ENCODE assay signal across 24 cellular contexts in genomic region chr16:82129881-82130280, GRCh38. TPM values are rescaled to one million over a fixed set of nuclear protein-coding genes. Genes with fewer than 3 reads are reported as not detected.
DNase-seq lines count a peak whose midpoint lies in the region; ATAC-seq, FAIRE-seq and TF ChIP-seq lines count a peak whose summit lies in the region.
"Had no signal": no experiment of that assay in that cellular context is flagged by ENCODE, and none has a peak within 500 bp of the region (broad histone marks: within the 10 kb centered on the region; RNA-seq: fewer than 3 reads in every experiment).

No MANE protein-coding gene starts in this region.

- H3K4me1 ChIP-seq in right lobe of liver = peaks cover 0 to 15% (median 0%) of the 10 kb centered on the region in 4 donors
- 0 out of 2 replicates have a peak, but pooled peaks cover 5% of the 10 kb centered on the region for H3K4me1 ChIP-seq in HepG2 (ENCODE audit: insufficient read depth, low read length)
- peaks cover 37% of the 10 kb centered on the region for H3K4me1 ChIP-seq in Loucy (ENCODE audit: insufficient read depth, low read length, poor library complexity, severe bottlenecking)
- no peaks in the 10 kb centered on the region for H3K4me1 ChIP-seq in colonic mucosa
- H3K4me1 ChIP-seq: BE2C had no signal

- no peak for TF ChIP-seq RAD21 in HepG2 (CRISPR knock-in tag; IDR thresholded peaks at IDR 0.05)

- peak overlapping the region in 1 of 3 donors; percentile 20 for H3K27ac ChIP-seq in right lobe of liver
- H3K27ac ChIP-seq in HepG2 (ENCODE audit: extremely low read length, insufficient read depth, low read length) = no peak overlapping the region
- H3K27ac ChIP-seq in colonic mucosa = no peak overlapping the region
- H3K27ac ChIP-seq: BLaER1 had no signal

- H3K79me2 ChIP-seq in HepG2 (ENCODE audit: insufficient read depth, low read length) = no peaks in the 10 kb centered on the region
- no peaks in the 10 kb centered on the region for H3K79me2 ChIP-seq in Loucy (ENCODE audit: insufficient read depth, low read length)

- CTCF ChIA-PET in HepG2 (lab: Yijun Ruan, JAX; ENCODE audit: low intra/inter-chr PET ratio, low total read pairs) = no interaction called here

- no peak overlapping the region for H3K4me2 ChIP-seq in HepG2 (ENCODE audit: low read depth, low read length)
- peak overlapping the region; percentile 57 for H3K4me2 ChIP-seq in Loucy (ENCODE audit: low read depth, low read length, poor library complexity, severe bottlenecking)
- H3K4me2 ChIP-seq: BLaER1 had no signal

- no peak for TF ChIP-seq CTCF in right lobe of liver (IDR thresholded peaks at IDR 0.05)
- TF ChIP-seq CTCF in HepG2 (CRISPR knock-in tag; IDR thresholded peaks at IDR 0.05) = no peak
- no peak for TF ChIP-seq CTCF in Loucy (conservative IDR thresholded peaks at IDR 0.05; ENCODE audit: low read length)
- TF ChIP-seq CTCF in colonic mucosa (IDR thresholded peaks at IDR 0.05) = no peak

- H3K9ac ChIP-seq in HepG2 (ENCODE audit: insufficient read depth, low read depth, low read length) (no peak overlapping the region), Loucy (ENCODE audit: low read depth, low read length, poor library complexity, severe bottlenecking) (no peak overlapping the region), colonic mucosa (ENCODE audit: low read depth in 2 of 2, low read length in 2 of 2) (no peak overlapping the region)
- H3K9ac ChIP-seq: BLaER1 had no signal

- FAIRE-seq in HepG2 (lab: Jason Lieb, UNC) = no peak
- FAIRE-seq: A204.1, G401.6, GM12891 had no signal

- intact Hi-C loops in right lobe of liver (cut with DNase I) (no loop called here), HepG2 (cut with micrococcal nuclease; ENCODE audit: unreplicated experiment) (no loop called here), colonic mucosa (cut with DNase I) (no loop called here)

- DNase-seq in right lobe of liver (no peak), HepG2 (ENCODE audit: low spot score) (no peak), amniotic epithelial cell (ENCODE audit: low read depth) (peak; percentile 58), left lobe of liver (ENCODE audit: low spot score) (no peak), colonic mucosa (no peak), kidney glomerular epithelial cell (lab: John Stamatoyannopoulos, UW) (no peak)
- DNase-seq: 8988T; ACHN; BE2C; C1 segment of cervical spinal cord; CD4-positive, alpha-beta memory T cell; CD4-positive, CD25-positive, alpha-beta regulatory T cell; CD8-positive, alpha-beta memory T cell; COR-L47; DMS 273 treated with DMSO at 0.1 percent for 48 hours; DMS153; DMS79 treated with DMSO at 0.1 percent for 48 hours; GF-D8 had no signal

- no peak for TF ChIP-seq EP300 in HepG2 (IDR thresholded peaks at IDR 0.05; ENCODE audit: low read depth in 2 of 2, low read length in 2 of 2)
- no peak for TF ChIP-seq EP300 in HepG2 (CRISPR knock-in tag; IDR thresholded peaks at IDR 0.05; ENCODE audit: borderline replicate concordance)

- no peak overlapping the region for H2AFZ ChIP-seq in HepG2 (ENCODE audit: low read length)
- H2AFZ ChIP-seq in Loucy (ENCODE audit: low read length) = no peak overlapping the region

- peaks cover 5% of the 10 kb centered on the region; the same call in 1 of the 2 replicates for H3F3A ChIP-seq in Loucy (ENCODE audit: low read depth)

- TF ChIP-seq POLR2A in right lobe of liver (IDR thresholded peaks at IDR 0.05) (no peak), HepG2 (IDR thresholded peaks at IDR 0.05; ENCODE audit: insufficient read depth in 1 of 2, low read depth in 2 of 2, low read length in 2 of 2) (no peak)

- ATAC-seq in right lobe of liver = peak; percentile 20 to 94 (median 60)
- ATAC-seq in HepG2 = no peak; the same call in 2 of the 3 replicates
- peak; percentile 69 for ATAC-seq in left lobe of liver
- ATAC-seq in GM21529 (IDR thresholded peaks at IDR 0.05; ENCODE audit: unreplicated experiment) = no peak

- H3K9me2 ChIP-seq in Loucy (replicated peaks; ENCODE audit: low read depth, low read length) = no peaks in the 10 kb centered on the region

- in situ Hi-C loops in HepG2 (cut with HindIII; ENCODE audit: extremely low pct_ligation_motif_present, low pct_unique_long_range_greater_than_20kb) = no loop called here

- H3K9me3 ChIP-seq in right lobe of liver (no peaks in the 10 kb centered on the region), HepG2 (ENCODE audit: low read length) (no peaks in the 10 kb centered on the region), Loucy (ENCODE audit: insufficient read depth, low read depth, low read length) (no peaks in the 10 kb centered on the region), colonic mucosa (no peaks in the 10 kb centered on the region)
- H3K9me3 ChIP-seq: BE2C, BLaER1 had no signal

- H3K4me3 ChIP-seq in right lobe of liver = no peak overlapping the region
- no peak overlapping the region for H3K4me3 ChIP-seq in HepG2 (replicated peaks in 1 of 3; ENCODE audit: insufficient read depth in 1 of 3, low read depth in 2 of 3, low read length in 3 of 3)
- H3K4me3 ChIP-seq in Loucy (ENCODE audit: low read length, poor library complexity, severe bottlenecking) = no peak overlapping the region
- H3K4me3 ChIP-seq in colonic mucosa = no peak overlapping the region
- H3K4me3 ChIP-seq: BLaER1 had no signal

- no TSS peak for BruUV-seq in HepG2 (replicated peaks; lab: Mats Ljungman, UMichigan)

- H3K27me3 ChIP-seq in right lobe of liver = no peaks in the 10 kb centered on the region
- no peaks in the 10 kb centered on the region for H3K27me3 ChIP-seq in HepG2 (ENCODE audit: control insufficient read depth in 1 of 2, insufficient read depth in 2 of 2, low read length in 2 of 2)
- H3K27me3 ChIP-seq in Loucy (ENCODE audit: insufficient read depth, low read length, poor library complexity, severe bottlenecking) = no peaks in the 10 kb centered on the region
- no peaks in the 10 kb centered on the region for H3K27me3 ChIP-seq in colonic mucosa
- H3K27me3 ChIP-seq: BE2C, BLaER1 had no signal

- H3K36me3 ChIP-seq in right lobe of liver (no peaks in the 10 kb centered on the region), HepG2 (replicated peaks in 1 of 2; ENCODE audit: control insufficient read depth in 1 of 2, insufficient read depth in 2 of 2, low read length in 2 of 2) (no peaks in the 10 kb centered on the region), Loucy (ENCODE audit: insufficient read depth, low read length) (no peaks in the 10 kb centered on the region), colonic mucosa (no peaks in the 10 kb centered on the region)
- H3K36me3 ChIP-seq: BE2C, BLaER1 had no signal

- POLR2A ChIA-PET in HepG2 (lab: Yijun Ruan, JAX) = no interaction called here

- no peaks in the 10 kb centered on the region for H4K20me1 ChIP-seq in HepG2 (ENCODE audit: insufficient read depth, low read length)
- no peaks in the 10 kb centered on the region for H4K20me1 ChIP-seq in Loucy (ENCODE audit: insufficient read depth, low read length, poor library complexity, severe bottlenecking)
- H4K20me1 ChIP-seq: BLaER1 had no signal

- WGBS in right lobe of liver (ENCODE audit: insufficient coverage, low coverage, low lambda C conversion rate, missing lambda C conversion rate) = 51% methylated on average over 3 of the region's 3 CpGs
- 72% methylated on average over 3 of the region's 3 CpGs for WGBS in HepG2 (ENCODE audit: low lambda C conversion rate)

TF ChIP-seq in HepG2, 621 proteins besides CTCF, POLR2A, EP300 and RAD21:
- no peak for TF ChIP-seq ZNF451 (CRISPR knock-in tag; IDR thresholded peaks at IDR 0.05)
- TF ChIP-seq CHD4 (IDR thresholded peaks at IDR 0.05; ENCODE audit: borderline replicate concordance, low read length) = no peak
- no peak for TF ChIP-seq STAG1 (CRISPR knock-in tag; IDR thresholded peaks at IDR 0.05)
- 0 out of 4 replicates have a peak, but pooled peaks of 1 of the 2 experiments have one; percentile 3 for TF ChIP-seq MAFK (conservative IDR thresholded peaks at IDR 0.05 in 1 of 2, IDR thresholded peaks at IDR 0.05 in 1 of 2; ENCODE audit: low read length in 2 of 2)

RNA-seq across cellular contexts. Expression of gene MPHOSPH6, which starts 40.1 kb away (rescaled TPM):
- 10 to 100 TPM in 3 of 6 experiments, 1 to 10 TPM in 3; 5.0 to 22.1 (median 9.4) TPM for total RNA-seq in right lobe of liver
- total RNA-seq in HepG2 (2016; rRNA removed; fragmentation: Illumina TruSeq; extraction: Trizol) = 76.4 and 96.7 TPM in 2 replicates
- total RNA-seq in HepG2 (2016; cell fraction: cytosol; rRNA removed; fragmentation: Illumina TruSeq; extraction: Trizol; ENCODE audit: low read depth) = 20.4 and 20.5 TPM in 2 replicates
- total RNA-seq in HepG2 (2016; cell fraction: insoluble cytoplasmic fraction; rRNA removed; fragmentation: Illumina TruSeq; extraction: Trizol) = 74.6 and 97.7 TPM in 2 replicates
- total RNA-seq in HepG2 (2016; cell fraction: membrane; rRNA removed; fragmentation: Illumina TruSeq; extraction: Trizol) = 27.4 and 30.3 TPM in 2 replicates
- total RNA-seq in HepG2 (2016; cell fraction: nucleus; rRNA removed; fragmentation: Illumina TruSeq; extraction: Trizol) = 74.3 and 90.0 TPM in 2 replicates
- polyA plus RNA-seq in HepG2 (2011; rRNA removed) = 16.5 and 28.4 TPM in 2 replicates
- polyA plus RNA-seq in HepG2 (2011; cell fraction: cytosol; rRNA removed) = 8.3 and 14.2 TPM in 2 replicates
- polyA plus RNA-seq in HepG2 (2011; cell fraction: nucleus; rRNA removed) = 15.0 and 24.4 TPM in 2 replicates
- 28.5 and 32.4 TPM in 2 replicates for polyA plus RNA-seq in HepG2 (2012)
- 16.9 and 21.1 TPM in 2 replicates for polyA plus RNA-seq in HepG2 (2016; cell fraction: cytosol; fragmentation: Illumina TruSeq; extraction: Trizol; ENCODE audit: low read depth)
- polyA plus RNA-seq in HepG2 (2016; cell fraction: insoluble cytoplasmic fraction; fragmentation: Illumina TruSeq; extraction: Trizol; ENCODE audit: low read depth) = 137 and 158 TPM in 2 replicates
- polyA plus RNA-seq in HepG2 (2016; cell fraction: membrane; fragmentation: Illumina TruSeq; extraction: Trizol; ENCODE audit: low read depth) = 27.4 and 29.7 TPM in 2 replicates
- polyA plus RNA-seq in HepG2 (2016; cell fraction: nucleus; fragmentation: Illumina TruSeq; extraction: Trizol; ENCODE audit: insufficient read depth, low read depth) = 113 and 119 TPM in 2 replicates
- polyA minus RNA-seq in HepG2 (2011; rRNA and poly(A)+ RNA removed; ENCODE audit: low replicate concordance) = 2.7 and 3.5 TPM in 2 replicates
- 8.9 and 10.0 TPM in 2 replicates for polyA minus RNA-seq in HepG2 (2011; cell fraction: cytosol; rRNA and poly(A)+ RNA removed)
- polyA minus RNA-seq in HepG2 (2011; cell fraction: nucleus; rRNA and poly(A)+ RNA removed) = 62.7 and 63.1 TPM in 2 replicates
- 7.1 TPM for total RNA-seq in left lobe of liver
- total RNA-seq in colonic mucosa = 10 to 100 TPM; 18.1 to 22.8 TPM

Comparison
In these comparisons a context has a peak if more than half of its experiments do, and no peak if none do; other contexts are left out.
1. ATAC-seq: peak in right lobe of liver (4 of 4) and left lobe of liver (single experiment); none in HepG2 (single experiment) and GM21529 (single experiment).